Comparison of ENCODE assay signal across 1 cellular context in genomic region chr11:70532066-70532440, GRCh38.
TF ChIP-seq lines count a peak whose summit lies in the region.

No MANE protein-coding gene starts in this region.

TF ChIP-seq in SK-N-SH, 30 proteins besides CTCF, POLR2A, EP300 and RAD21 (continued from another document):
- TF ChIP-seq REST (IDR thresholded peaks at IDR 0.05; ENCODE audit: low read depth, low read length) (no peak), ELF1 (IDR thresholded peaks at IDR 0.05) (no peak), FOXJ3 (CRISPR knock-in tag; IDR thresholded peaks at IDR 0.05) (no peak), RXRA (IDR thresholded peaks at IDR 0.05; ENCODE audit: borderline replicate concordance, low read depth) (no peak), IRF3 (IDR thresholded peaks at IDR 0.05; ENCODE audit: low read depth, low read length) (no peak), NRF1 (IDR thresholded peaks at IDR 0.05; ENCODE audit: low read depth, low read length) (no peak), POLR2AphosphoS5 (IDR thresholded peaks at IDR 0.05; ENCODE audit: low read depth, low read length) (no peak), EZH2phosphoT487 (IDR thresholded peaks at IDR 0.05; ENCODE audit: borderline replicate concordance, low read depth) (no peak), RCOR1 (IDR thresholded peaks at IDR 0.05; ENCODE audit: low read length) (no peak), RFX5 (IDR thresholded peaks at IDR 0.05; ENCODE audit: low read length) (no peak)
